ENCODE assay signal across 14 cellular contexts in the genomic region with DNA sequence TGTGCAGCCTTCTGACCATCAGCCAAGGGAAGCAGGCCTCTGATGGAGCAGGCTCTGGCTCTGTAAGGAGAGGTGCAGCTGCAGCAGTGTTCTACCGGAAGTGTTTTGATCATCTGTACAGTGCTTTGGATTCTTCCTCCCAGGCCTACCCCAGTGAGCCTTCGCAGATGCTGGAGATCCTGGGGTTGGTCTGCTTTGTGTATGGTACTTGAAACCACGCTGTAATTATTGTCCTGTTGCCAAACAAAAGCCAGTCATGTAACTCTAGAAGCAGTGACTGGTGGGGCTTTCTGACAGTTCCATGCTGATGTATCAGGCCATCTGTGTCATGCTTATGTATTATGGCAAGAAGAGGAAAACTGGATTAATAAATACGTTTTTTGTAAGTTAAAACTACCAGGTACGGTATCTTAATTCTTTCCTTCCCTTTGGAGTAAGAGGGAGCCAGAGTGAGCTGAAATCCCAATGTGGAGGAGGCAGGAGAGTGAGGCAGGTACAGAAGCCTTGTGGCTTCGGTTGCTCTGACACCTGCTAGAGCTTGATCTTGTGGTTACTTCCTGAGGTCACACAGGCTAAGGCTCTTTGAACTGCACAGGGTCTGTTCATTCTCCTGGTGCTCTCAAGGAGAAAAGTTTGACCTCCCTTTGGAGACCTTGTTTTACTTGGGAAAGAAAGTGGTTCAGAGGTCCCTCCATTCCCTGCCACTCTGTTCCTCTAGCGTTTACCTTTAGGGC. TPM values are rescaled to one million over a fixed set of nuclear protein-coding genes. Genes with fewer than 3 reads are reported as not detected.
DNase-seq lines count a peak whose midpoint lies in the region; ATAC-seq, FAIRE-seq and TF ChIP-seq lines count a peak whose summit lies in the region.
"Had no signal": no experiment of that assay in that cellular context is flagged by ENCODE, and none has a peak within 500 bp of the region (broad histone marks: within the 10 kb centered on the region; RNA-seq: fewer than 3 reads in every experiment).

No MANE protein-coding gene starts in this region.

- H3K27ac Mint-ChIP-seq in CD4-positive, CD25-positive, alpha-beta regulatory T cell: peak overlapping the region; percentile 63 to 90 (median 87)

- intact Hi-C loops in sciatic nerve (cut with DNase I) (no loop called here), testis (cut with DNase I; ENCODE audit: low total_unique reads) (no loop called here)

- DNase-seq in CD4-positive, CD25-positive, alpha-beta regulatory T cell: peak in 2 of 3 donors; percentile 14 to 36
- peak; percentile 78 for DNase-seq in Jurkat, Clone E6-1 (ENCODE audit: low read depth, low spot score)
- DNase-seq in NCI-H748 (lab: John Stamatoyannopoulos, UW; ENCODE audit: unreplicated experiment): peak; percentile 75
- DNase-seq in bronchial epithelial cell (ENCODE audit: low read depth): no peak
- DNase-seq in sciatic nerve (ENCODE audit: low spot score): no peak
- no peak for DNase-seq in testis
- DNase-seq: GOT3 had no signal

- no peak for ATAC-seq in CD4-positive, CD25-positive, alpha-beta regulatory T cell (ENCODE audit: low read depth in 2 of 2)
- no peak for ATAC-seq in HG02973 (IDR thresholded peaks at IDR 0.05; ENCODE audit: unreplicated experiment)
- ATAC-seq in HG03108 (IDR thresholded peaks at IDR 0.05; ENCODE audit: unreplicated experiment): no peak
- ATAC-seq in sciatic nerve: no peak
- ATAC-seq: Right ventricle myocardium inferior had no signal

- TF ChIP-seq CTCF in bronchial epithelial cell (IDR thresholded peaks at IDR 0.05; ENCODE audit: insufficient read depth, low read length, severe bottlenecking): no peak
- no peak for TF ChIP-seq CTCF in testis (IDR thresholded peaks at IDR 0.05)

- 93 to 95% methylated on average over 5 to 7 of the region's 7 CpGs for WGBS in testis, 2 donors

- no peak for TF ChIP-seq POLR2A in testis (IDR thresholded peaks at IDR 0.05)

- peaks cover 14% of the 10 kb centered on the region for H3K36me3 Mint-ChIP-seq in CD4-positive, CD25-positive, alpha-beta regulatory T cell

- H3K4me3 Mint-ChIP-seq in CD4-positive, CD25-positive, alpha-beta regulatory T cell: peak overlapping the region in 2 of 4 donors; percentile 48 to 52

- FAIRE-seq in bronchial epithelial cell (lab: Jason Lieb, UNC): peak; percentile 13

- H3K4me1 ChIP-seq in CD4-positive, CD25-positive, alpha-beta regulatory T cell (ENCODE audit: control insufficient read depth, insufficient read depth, low read length, poor library complexity, severe bottlenecking): peaks cover 33% of the 10 kb centered on the region
- H3K4me1 ChIP-seq in testis: no peaks in the 10 kb centered on the region

- no peaks in the 10 kb centered on the region for H3K27me3 ChIP-seq in CD4-positive, CD25-positive, alpha-beta regulatory T cell (ENCODE audit: control insufficient read depth, insufficient read depth, low read length)
- H3K27me3 ChIP-seq in bronchial epithelial cell (ENCODE audit: control insufficient read depth, insufficient read depth, low read length): no peaks in the 10 kb centered on the region
- no peaks in the 10 kb centered on the region for H3K27me3 ChIP-seq in testis
- H3K27me3 ChIP-seq: BLaER1 treated with 17β-estradiol and CSF1 and Interleukin-3, amounts not matched to agents 10 nM and 100 nM; neutrophil had no signal

- H3K36me3 ChIP-seq in CD4-positive, CD25-positive, alpha-beta regulatory T cell (ENCODE audit: control insufficient read depth, insufficient read depth, low read length): no peaks in the 10 kb centered on the region
- H3K36me3 ChIP-seq in bronchial epithelial cell (ENCODE audit: control insufficient read depth, insufficient read depth, low read length) (peaks cover 4% of the 10 kb centered on the region), testis (ENCODE audit: low read depth, missing control alignments) (no peaks in the 10 kb centered on the region)

- H3K4me1 Mint-ChIP-seq in CD4-positive, CD25-positive, alpha-beta regulatory T cell: peaks cover 18 to 55% (median 33%) of the 10 kb centered on the region in 4 donors

- peaks cover 0 to 1% (median 0%) of the 10 kb centered on the region in 7 donors for H3K9me3 Mint-ChIP-seq in CD4-positive, CD25-positive, alpha-beta regulatory T cell

- peak overlapping the region; percentile 2 for H3K27ac ChIP-seq in CD4-positive, CD25-positive, alpha-beta regulatory T cell (ENCODE audit: insufficient read depth, low read length, poor library complexity, severe bottlenecking)
- H3K27ac ChIP-seq in testis: no peak overlapping the region
- H3K27ac ChIP-seq: BLaER1 treated with 17β-estradiol and CSF1 and Interleukin-3, amounts not matched to agents 10 nM and 100 nM; neutrophil had no signal

- H3K4me3 ChIP-seq in CD4-positive, CD25-positive, alpha-beta regulatory T cell (ENCODE audit: low read depth, low read length): peak overlapping the region; percentile 48
- H3K4me3 ChIP-seq in Jurkat, Clone E6-1 (ENCODE audit: low read length): peak overlapping the region; percentile 32
- H3K4me3 ChIP-seq in bronchial epithelial cell (ENCODE audit: low read depth, low read length): no peak overlapping the region
- H3K4me3 ChIP-seq in testis: no peak overlapping the region
- H3K4me3 ChIP-seq: BLaER1 treated with 17β-estradiol and CSF1 and Interleukin-3, amounts not matched to agents 10 nM and 100 nM had no signal

- H3K9me3 ChIP-seq in CD4-positive, CD25-positive, alpha-beta regulatory T cell (ENCODE audit: control insufficient read depth in 2 of 2, low read length in 2 of 2): no peaks in the 10 kb centered on the region
- H3K9me3 ChIP-seq in testis: no peaks in the 10 kb centered on the region
- H3K9me3 ChIP-seq: neutrophil had no signal

- no peaks in the 10 kb centered on the region for H3K27me3 Mint-ChIP-seq in CD4-positive, CD25-positive, alpha-beta regulatory T cell

RNA-seq across cellular contexts. Expression of gene TMEM42, which starts 3.7 kb away (rescaled TPM):
- total RNA-seq in CD4-positive, CD25-positive, alpha-beta regulatory T cell: 15.2 TPM
- polyA plus RNA-seq in CD4-positive, CD25-positive, alpha-beta regulatory T cell: 10 to 100 TPM; 39.5 to 54.4 (median 44.9) TPM
- 22.2 TPM for polyA plus RNA-seq in Jurkat, Clone E6-1 (2012; ENCODE audit: insufficient read depth, insufficient read length)
- 17.1 and 25.7 TPM in 2 replicates for total RNA-seq in bronchial epithelial cell
- 21.4 TPM for total RNA-seq in sciatic nerve
- total RNA-seq in testis: 10 to 100 TPM; 42.2 to 46.4 TPM
- 42.2 TPM for polyA plus RNA-seq in testis (ENCODE audit: insufficient read depth, low read depth, low replicate concordance)

RNA-seq across cellular contexts. Expression of gene TGM4, which starts 9.0 kb away (rescaled TPM):
- total RNA-seq in CD4-positive, CD25-positive, alpha-beta regulatory T cell: not detected
- under 1 TPM in 3 of 4 donors, not detected in 1; 0.06 to 0.14 (median 0.07) TPM for polyA plus RNA-seq in CD4-positive, CD25-positive, alpha-beta regulatory T cell
- not detected for polyA plus RNA-seq in Jurkat, Clone E6-1 (2012; ENCODE audit: insufficient read depth, insufficient read length)
- total RNA-seq in bronchial epithelial cell (under 0.01 TPM in 2 replicates), sciatic nerve (not detected), testis (1 to 10 TPM in 1 of 2 donors, under 1 TPM in 1; 0.68 to 1.4 TPM)
- 1.1 TPM for polyA plus RNA-seq in testis (ENCODE audit: insufficient read depth, low read depth, low replicate concordance)
- total RNA-seq: HT1080, NCI-H460, Right ventricle myocardium inferior had no signal

Comparison
In these comparisons a context has a peak if more than half of its experiments do, and no peak if none do; other contexts are left out.
1. DNase-seq: peak in CD4-positive, CD25-positive, alpha-beta regulatory T cell (2 of 3), Jurkat, Clone E6-1 (single experiment) and NCI-H748 (single experiment); none in bronchial epithelial cell (single experiment), sciatic nerve (single experiment) and testis (single experiment).
2. H3K4me3 ChIP-seq: peak in CD4-positive, CD25-positive, alpha-beta regulatory T cell (single experiment) and Jurkat, Clone E6-1 (single experiment); none in bronchial epithelial cell (single experiment) and testis (0 of 2).